Comparison of ENCODE assay signal across 26 cellular contexts in the genomic region with DNA sequence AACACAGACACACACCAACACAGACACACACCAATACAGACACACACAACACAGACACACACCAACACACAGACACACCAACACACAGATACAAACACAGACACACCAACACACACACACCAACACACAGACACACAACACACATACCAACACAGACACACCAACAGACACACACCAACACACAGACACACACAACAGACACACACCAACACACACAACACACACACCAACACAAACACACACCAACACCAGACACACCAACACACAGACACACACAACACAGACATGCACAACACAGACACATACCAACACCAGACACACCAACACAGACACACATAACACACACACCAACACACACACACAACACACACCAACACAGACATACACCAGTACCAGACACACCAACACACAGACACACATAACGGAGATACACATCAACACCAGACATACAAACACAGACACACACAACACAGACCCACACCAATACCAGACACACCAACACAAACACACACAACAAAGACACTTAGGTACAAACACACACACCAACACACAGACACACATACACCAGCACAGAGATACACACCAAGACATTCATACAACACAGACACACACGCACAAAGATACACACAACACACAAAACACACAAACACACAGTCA.
"Had no signal": no experiment of that assay in that cellular context is flagged by ENCODE, and none has a peak within 500 bp of the region (broad histone marks: within the 10 kb centered on the region; RNA-seq: fewer than 3 reads in every experiment).

No MANE protein-coding gene starts in this region.

- DNase-seq: activated B cell treated with CpG ODN at 0.5 μM for 24 hours; activated CD4-positive, alpha-beta T cell treated with anti-CD3 and anti-CD28 coated beads for 36 hours; activated CD4-positive, alpha-beta T cell treated with anti-CD3 and anti-CD28 coated beads, Interleukin-2, amount 50 U/mL, for 4 hours; activated CD8-positive, alpha-beta memory T cell treated with anti-CD3 and anti-CD28 coated beads for 24 hours; activated CD8-positive, alpha-beta memory T cell treated with anti-CD3 and anti-CD28 coated beads, Interleukin-2, amount 50 U/mL, for 4 hours; activated naive CD4-positive, alpha-beta T cell; activated T-cell treated with anti-CD3 and anti-CD28 coated beads, Interleukin-2, amount 50 U/mL, for 4 hours; dermis blood vessel endothelial cell; effector CD8-positive, alpha-beta T cell; foreskin melanocyte; immature natural killer cell; kidney glomerular epithelial cell; left lung; midbrain; ovary; psoas muscle; stimulated activated CD4-positive, alpha-beta T cell treated with anti-CD3 and anti-CD28 coated beads, Interleukin-12 subunit alpha, Interleukin-12 subunit beta, amount 100 ng/mL, for 4 hours; stimulated activated CD4-positive, alpha-beta T cell treated with anti-CD3 and anti-CD28 coated beads, Interleukin-4, amount 100 ng/mL, for 4 hours; stimulated activated naive CD8-positive, alpha-beta T cell treated with anti-CD3 and anti-CD28 coated beads, Interleukin-15, Interleukin-2, amounts not matched to agents 100 U/mL and 50 U/mL, for 24 hours; T-helper 9 cell; upper lobe of right lung had no signal

- H3K27ac ChIP-seq: left lung, neutrophil, ovary, psoas muscle had no signal

- H3K79me2 ChIP-seq: hepatocyte had no signal

- ATAC-seq: activated CD4-positive, alpha-beta T cell treated with anti-CD3 and anti-CD28 coated beads for 36 hours; activated T-cell treated with anti-CD3 and anti-CD28 coated beads, Interleukin-2, amount 50 U/mL, for 4 hours; natural killer cell treated with Interleukin-12 subunit alpha and Interleukin-12 subunit beta and Interleukin-15 and Interleukin-18, amount 100 ng/mL, for 72 hours; stimulated activated naive CD8-positive, alpha-beta T cell treated with anti-CD3 and anti-CD28 coated beads, Interleukin-15, Interleukin-2, amounts not matched to agents 100 U/mL and 50 U/mL, for 24 hours; upper lobe of right lung had no signal

- H3K4me2 ChIP-seq: hepatocyte had no signal

- H2AFZ ChIP-seq: hepatocyte had no signal

- H3K4me3 ChIP-seq: hepatocyte, left lung, lung, ovary, psoas muscle, right atrium auricular region, upper lobe of right lung had no signal

- H3K9me3 ChIP-seq: left lung, neutrophil, ovary, psoas muscle, right atrium auricular region, upper lobe of right lung had no signal

- H3K36me3 ChIP-seq: left lung, neutrophil, ovary, right atrium auricular region, upper lobe of right lung had no signal

- H3K27me3 ChIP-seq: hepatocyte, left lung, neutrophil, ovary, right atrium auricular region, upper lobe of right lung had no signal
